Comparison of ENCODE assay signal across 8 cellular contexts in the genomic region with DNA sequence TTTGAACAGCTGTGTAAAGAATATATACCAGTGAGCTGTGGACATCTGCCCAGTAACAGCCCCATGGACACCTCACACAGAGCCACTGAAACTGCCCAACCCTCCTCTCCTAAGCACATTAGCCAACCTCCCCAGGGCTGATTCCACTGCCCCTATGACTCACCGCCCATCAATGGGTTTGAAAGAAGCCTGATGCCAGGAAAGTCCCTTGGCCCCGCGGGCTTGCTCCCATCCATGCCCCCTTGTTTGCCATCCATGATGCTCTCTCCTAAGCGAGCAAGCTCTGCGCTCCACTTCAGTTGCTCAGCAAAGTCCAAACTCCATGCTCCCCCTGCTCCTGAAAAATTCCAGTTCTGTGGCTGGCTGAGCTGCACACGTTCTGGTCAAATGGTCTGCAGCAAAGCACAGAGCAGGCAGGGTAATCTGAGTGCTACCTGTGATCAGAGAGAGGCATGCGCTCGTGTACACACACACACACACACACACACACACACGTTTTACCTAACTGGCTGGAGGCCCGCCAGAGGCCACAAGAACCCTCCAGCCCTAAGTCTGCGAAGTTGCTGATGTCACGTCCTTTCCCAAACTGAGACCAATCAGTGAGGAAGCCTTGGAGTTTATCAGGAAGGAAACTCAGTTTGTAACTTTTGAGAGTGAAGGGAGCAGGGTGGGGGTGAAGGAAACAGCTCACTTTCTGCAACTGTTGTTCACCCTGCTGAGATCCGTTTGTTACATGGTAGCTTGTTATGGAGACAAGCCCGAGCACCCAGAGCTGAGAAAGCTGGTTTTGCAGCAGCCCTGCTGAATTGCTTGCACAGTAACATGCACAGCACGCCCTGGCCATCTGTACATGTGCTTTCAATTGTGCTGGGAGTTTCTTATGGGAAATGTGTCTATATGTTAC. TPM values are rescaled to one million over a fixed set of nuclear protein-coding genes. Genes with fewer than 3 reads are reported as not detected.
DNase-seq lines count a peak whose midpoint lies in the region; ATAC-seq, FAIRE-seq and TF ChIP-seq lines count a peak whose summit lies in the region.

A gene with protein sequence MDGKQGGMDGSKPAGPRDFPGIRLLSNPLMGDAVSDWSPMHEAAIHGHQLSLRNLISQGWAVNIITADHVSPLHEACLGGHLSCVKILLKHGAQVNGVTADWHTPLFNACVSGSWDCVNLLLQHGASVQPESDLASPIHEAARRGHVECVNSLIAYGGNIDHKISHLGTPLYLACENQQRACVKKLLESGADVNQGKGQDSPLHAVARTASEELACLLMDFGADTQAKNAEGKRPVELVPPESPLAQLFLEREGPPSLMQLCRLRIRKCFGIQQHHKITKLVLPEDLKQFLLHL (minus strand): TSS at position 466 of the 904 bp plus-strand sequence. CDS start 209 bp downstream, at position 257.

- H3K4me1 Mint-ChIP-seq in activated T-helper 17 cell treated with anti-CD3 and anti-CD28 coated beads, Interleukin-2, amount 50 U/mL, for 72 hours: no peaks in the 10 kb centered on the region

- no peak for FAIRE-seq in small intestine (lab: Jason Lieb, UNC)

- no peaks in the 10 kb centered on the region for H3K9me3 ChIP-seq in MG63
- no peaks in the 10 kb centered on the region for H3K9me3 ChIP-seq in cardiac muscle cell (ENCODE audit: low read depth)
- no peaks in the 10 kb centered on the region for H3K9me3 ChIP-seq in small intestine (ENCODE audit: control insufficient read depth, low read depth)
- no peaks in the 10 kb centered on the region for H3K9me3 ChIP-seq in sigmoid colon

- no peaks in the 10 kb centered on the region for H3K27me3 Mint-ChIP-seq in activated T-helper 17 cell treated with anti-CD3 and anti-CD28 coated beads, Interleukin-2, amount 50 U/mL, for 72 hours

- intact Hi-C loops in sigmoid colon (cut with DNase I): no loop called here

- no peaks in the 10 kb centered on the region for H3K9me3 Mint-ChIP-seq in activated T-helper 17 cell treated with anti-CD3 and anti-CD28 coated beads, Interleukin-2, amount 50 U/mL, for 72 hours

- 15 to 31% (median 18%) methylated on average over 15 of the region's 15 CpGs for WGBS in small intestine, 3 donors
- WGBS in sigmoid colon, 2 donors: 4 to 18% methylated on average over 15 of the region's 15 CpGs

- no peak for TF ChIP-seq POLR2A in sigmoid colon (IDR thresholded peaks at IDR 0.05)

- H3K4me3 Mint-ChIP-seq in activated T-helper 17 cell treated with anti-CD3 and anti-CD28 coated beads, Interleukin-2, amount 50 U/mL, for 72 hours: peak within 1 kb of the TSS; percentile 62

- H3K27me3 ChIP-seq in MG63 (no peaks in the 10 kb centered on the region), cardiac muscle cell (no peaks in the 10 kb centered on the region), small intestine (ENCODE audit: control insufficient read depth in 2 of 2, insufficient read depth in 2 of 2, low read length in 2 of 2) (no peaks in the 10 kb centered on the region), sigmoid colon (no peaks in the 10 kb centered on the region)

- ATAC-seq in GM18498 (IDR thresholded peaks at IDR 0.05; ENCODE audit: unreplicated experiment) (peak; percentile 67), GM19397 (IDR thresholded peaks at IDR 0.05; ENCODE audit: unreplicated experiment) (no peak)
- peak; percentile 73 for ATAC-seq in activated T-helper 17 cell treated with anti-CD3 and anti-CD28 coated beads, Interleukin-2, amount 50 U/mL, for 72 hours (replicated peaks)

- no peak within 1 kb of the TSS for H3K27ac Mint-ChIP-seq in activated T-helper 17 cell treated with anti-CD3 and anti-CD28 coated beads, Interleukin-2, amount 50 U/mL, for 72 hours

- H3K36me3 ChIP-seq in MG63 (no peaks in the 10 kb centered on the region), cardiac muscle cell (no peaks in the 10 kb centered on the region), small intestine (ENCODE audit: control insufficient read depth in 2 of 2, insufficient read depth in 2 of 2, low read length in 2 of 2) (no peaks in the 10 kb centered on the region), sigmoid colon (no peaks in the 10 kb centered on the region)

- H3K27ac ChIP-seq in cardiac muscle cell: no peak within 1 kb of the TSS
- peak within 1 kb of the TSS in 1 of 2 donors; percentile 48 for H3K27ac ChIP-seq in small intestine (ENCODE audit: low read depth in 1 of 2, low read length in 1 of 2)
- H3K27ac ChIP-seq in sigmoid colon: peak within 1 kb of the TSS in 1 of 4 donors; percentile 19

- TF ChIP-seq CTCF in cardiac muscle cell (IDR thresholded peaks at IDR 0.05; ENCODE audit: low read depth, low read length) (no peak), sigmoid colon (IDR thresholded peaks at IDR 0.05) (no peak)

- DNase-seq in AG08395 (ENCODE audit: low spot score) (peak; percentile 60), MG63 (peak; percentile 73), cardiac muscle cell (ENCODE audit: low read depth in 1 of 2, low spot score in 1 of 2) (peak; percentile 15 to 66), small intestine (peak; percentile 40), sigmoid colon (no peak)

- H3K36me3 Mint-ChIP-seq in activated T-helper 17 cell treated with anti-CD3 and anti-CD28 coated beads, Interleukin-2, amount 50 U/mL, for 72 hours (ENCODE audit: low read depth): no peaks in the 10 kb centered on the region

- no peaks in the 10 kb centered on the region for H3K4me1 ChIP-seq in cardiac muscle cell (ENCODE audit: low read depth)
- H3K4me1 ChIP-seq in small intestine (ENCODE audit: control insufficient read depth in 2 of 2, insufficient read depth in 1 of 2, low read depth in 1 of 2, low read length in 1 of 2): no peaks in the 10 kb centered on the region
- H3K4me1 ChIP-seq in sigmoid colon: no peaks in the 10 kb centered on the region

- TF ChIP-seq EP300 in sigmoid colon (IDR thresholded peaks at IDR 0.05): no peak

- H3K4me3 ChIP-seq in MG63 (no peak within 1 kb of the TSS), cardiac muscle cell (no peak within 1 kb of the TSS), small intestine (ENCODE audit: low read depth in 1 of 2, low read length in 2 of 2) (no peak within 1 kb of the TSS), sigmoid colon (peak within 1 kb of the TSS in 1 of 4 donors; percentile 5)

RNA-seq across cellular contexts. Expression of the gene that starts here (rescaled TPM):
- not detected in 2 replicates for total RNA-seq in MG63 (2014; rRNA removed; shearing (Covaris generic); ENCODE audit: low replicate concordance)
- 1 to 10 TPM; 1.5 to 3.1 TPM for total RNA-seq in activated T-helper 17 cell treated with anti-CD3 and anti-CD28 coated beads, Interleukin-2, amount 50 U/mL, for 72 hours
- total RNA-seq in cardiac muscle cell (0.54 TPM in 1 of 2 replicates, not detected in the other), sigmoid colon (1 to 10 TPM; 1.1 to 3.0 (median 2.5) TPM)
- polyA plus RNA-seq in cardiac muscle cell (0.67 TPM in 1 of 2 replicates, not detected in the other), small intestine (1 to 10 TPM in 1 of 3 donors, under 1 TPM in 2; 0.54 to 3.4 (median 0.67) TPM), sigmoid colon (1 to 10 TPM; 1.2 to 3.7 (median 3.7) TPM)

Comparison
In these comparisons a context has a peak if more than half of its experiments do, and no peak if none do; other contexts are left out.
1. Peak in DNase-seq in MG63; RNA of the gene not detected or under 1 TPM.
2. Peak in DNase-seq in cardiac muscle cell; RNA of the gene not detected or under 1 TPM.